In the genomic region with DNA sequence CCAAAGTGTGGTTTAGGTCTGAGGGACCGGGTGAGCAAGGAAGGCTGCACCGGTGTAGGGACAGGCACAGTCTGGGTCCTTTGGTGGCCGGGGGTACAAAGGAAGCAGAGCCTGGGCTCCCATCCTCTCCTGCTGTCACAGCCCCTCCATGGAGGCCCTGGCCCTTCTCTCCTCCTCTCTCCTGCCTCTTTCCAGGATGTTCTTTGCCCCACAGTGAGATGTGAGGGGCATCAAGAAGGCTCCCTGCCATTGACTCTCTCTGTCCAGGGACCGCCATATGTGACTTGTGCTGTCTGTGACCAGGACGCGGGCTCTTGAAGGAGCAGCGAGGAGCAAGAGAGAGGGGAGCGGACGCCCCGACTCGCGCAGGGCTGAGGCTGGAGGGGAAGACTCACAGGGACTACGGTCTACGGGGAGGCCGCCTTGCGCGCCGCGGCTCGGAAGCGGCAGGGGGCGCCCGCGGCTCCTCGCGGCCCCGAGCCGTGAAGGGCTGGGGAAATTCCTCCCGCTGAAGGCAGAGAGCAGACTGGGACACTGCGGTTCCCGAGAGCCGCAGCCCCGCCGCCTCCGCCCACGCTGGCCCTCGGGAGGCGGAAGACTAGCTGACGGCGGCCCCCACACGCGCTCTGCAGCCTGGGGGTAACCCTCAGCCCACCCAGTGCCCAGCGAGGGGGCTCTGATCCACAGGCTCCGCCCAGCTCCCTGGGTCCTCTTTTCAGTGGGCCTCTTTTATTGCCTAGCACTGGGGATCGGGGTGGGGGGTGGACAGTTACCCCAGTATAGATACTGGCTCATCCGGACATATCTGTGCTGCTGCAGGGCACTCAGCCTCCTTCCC, we compare ENCODE assay signal across 8 cellular contexts. TPM values are rescaled to one million over a fixed set of nuclear protein-coding genes. Genes with fewer than 3 reads are reported as not detected.
A peak's percentile ranks its signal among the peaks of the same experiment; 100 is the strongest.
DNase-seq lines count a peak whose midpoint lies in the region; ATAC-seq and TF ChIP-seq lines count a peak whose summit lies in the region.

No MANE protein-coding gene starts in this region.

- peaks cover 0 to 5% of the 10 kb centered on the region in 2 donors for H3K9me3 Mint-ChIP-seq in stimulated activated naive CD8-positive, alpha-beta T cell treated with anti-CD3 and anti-CD28 coated beads, Interleukin-15, amount 100 ng/mL, for 72 hours

- H3K9me2 ChIP-seq in PC-9 (ENCODE audit: insufficient read depth) (no peaks in the 10 kb centered on the region), neural cell (ENCODE audit: insufficient read depth, low read length) (no peaks in the 10 kb centered on the region)

- peak; percentile 92 for TF ChIP-seq RAD21 in neural cell (conservative IDR thresholded peaks at IDR 0.05)

- H3K27me3 Mint-ChIP-seq in stimulated activated naive CD8-positive, alpha-beta T cell treated with anti-CD3 and anti-CD28 coated beads, Interleukin-15, amount 100 ng/mL, for 72 hours = peaks cover 6% of the 10 kb centered on the region

- H3K27ac Mint-ChIP-seq in stimulated activated naive CD8-positive, alpha-beta T cell treated with anti-CD3 and anti-CD28 coated beads, Interleukin-15, amount 100 ng/mL, for 72 hours = peak overlapping the region; percentile 53 to 77

- H4K20me1 ChIP-seq in PC-9 (ENCODE audit: insufficient read depth) (no peaks in the 10 kb centered on the region), neural cell (ENCODE audit: insufficient read depth) (no peaks in the 10 kb centered on the region)

- 10% methylated on average over 46 of the region's 46 CpGs for WGBS in HUES64

- no TSS peak for BruUV-seq in PC-9 (replicated peaks; lab: Mats Ljungman, UMichigan)

- H3K4me2 ChIP-seq in PC-9 (peak overlapping the region; percentile 91), neural cell (ENCODE audit: low read length) (no peak overlapping the region)

- POLR2A ChIA-PET in PC-9 (lab: Charles Lee; ENCODE audit: unreplicated experiment) = no interaction called here

- ATAC-seq in GM21526 (IDR thresholded peaks at IDR 0.05; ENCODE audit: low FRiP score, unreplicated experiment) = peak; percentile 93
- peak; percentile 95 for ATAC-seq in stimulated activated naive CD8-positive, alpha-beta T cell treated with anti-CD3 and anti-CD28 coated beads, Interleukin-15, amount 100 ng/mL, for 72 hours

- H3F3A ChIP-seq in PC-9 (ENCODE audit: insufficient read depth, low read depth) (no peaks in the 10 kb centered on the region), neural cell (ENCODE audit: insufficient read depth, low read length, poor library complexity, severe bottlenecking) (no peaks in the 10 kb centered on the region)

- H3K4me3 ChIP-seq in HUES64 (ENCODE audit: low read length) (peak overlapping the region; percentile 53), PC-9 (peak overlapping the region; percentile 60), neural cell (ENCODE audit: low read length) (peak overlapping the region; percentile 58)

- peak; percentile 18 for TF ChIP-seq EP300 in neural cell (conservative IDR thresholded peaks at IDR 0.05; ENCODE audit: poor library complexity, severe bottlenecking)

- H3K4me1 ChIP-seq in HUES64 (ENCODE audit: insufficient read depth, low read length) = no peaks in the 10 kb centered on the region; the same call in 1 of the 2 replicates
- peaks cover 6% of the 10 kb centered on the region; the same call in 1 of the 2 replicates for H3K4me1 ChIP-seq in PC-9 (replicated peaks; ENCODE audit: insufficient read depth)

- H3K4me1 Mint-ChIP-seq in stimulated activated naive CD8-positive, alpha-beta T cell treated with anti-CD3 and anti-CD28 coated beads, Interleukin-15, amount 100 ng/mL, for 72 hours = peaks cover 46% of the 10 kb centered on the region

- intact Hi-C loops in PC-9 (cut with micrococcal nuclease; ENCODE audit: unreplicated experiment) = loop anchor here (1.0 to 5.0 kb wide), 3 partner anchors 220 to 333 kb away; a partner anchor contains a TSS

- H3K79me2 ChIP-seq in PC-9 (ENCODE audit: low read depth) = no peaks in the 10 kb centered on the region
- no peaks in the 10 kb centered on the region for H3K79me2 ChIP-seq in neural cell (replicated peaks; ENCODE audit: insufficient read depth, low read length)

- CTCF ChIA-PET in PC-9 (lab: Charles Lee) = interaction anchor here (0.6 to 0.7 kb wide), 3 partner anchors 12 to 190 kb away, joined by 3 to 5 read pairs (median 3); no protein-coding TSS in a partner anchor

- H3K36me3 ChIP-seq in HUES64 (ENCODE audit: insufficient read depth, low read length) = no peaks in the 10 kb centered on the region
- no peaks in the 10 kb centered on the region for H3K36me3 ChIP-seq in PC-9 (ENCODE audit: low read depth)
- H3K36me3 ChIP-seq in neural cell (ENCODE audit: insufficient read depth, low read length) = no peaks in the 10 kb centered on the region

- H3K27me3 ChIP-seq in HUES64 (ENCODE audit: insufficient read depth, low read length) = peaks cover 11% of the 10 kb centered on the region
- no peaks in the 10 kb centered on the region for H3K27me3 ChIP-seq in PC-9 (ENCODE audit: insufficient read depth, low read depth)
- no peaks in the 10 kb centered on the region for H3K27me3 ChIP-seq in neural cell (ENCODE audit: insufficient read depth, low read depth, low read length)

- H3K9me3 ChIP-seq in HUES64 (ENCODE audit: insufficient read depth, low read depth, low read length) (no peaks in the 10 kb centered on the region), PC-9 (ENCODE audit: insufficient read depth, low read depth) (no peaks in the 10 kb centered on the region), neural cell (ENCODE audit: low read length) (no peaks in the 10 kb centered on the region)

- TF ChIP-seq CTCF in PC-9 (conservative IDR thresholded peaks at IDR 0.05) (peak; percentile 92), neural cell (IDR thresholded peaks at IDR 0.05; ENCODE audit: poor library complexity, severe bottlenecking) (peak; percentile 93)

- peak overlapping the region; percentile 59 for H3K9ac ChIP-seq in HUES64 (ENCODE audit: low read depth, low read length)
- peak overlapping the region; percentile 56 for H3K9ac ChIP-seq in neural cell (ENCODE audit: low read length)

- H3K27ac ChIP-seq in HUES64 (ENCODE audit: low read depth, low read length) (no peak overlapping the region), PC-9 (no peak overlapping the region), neural cell (ENCODE audit: low read length) (no peak overlapping the region)

- peak overlapping the region; percentile 80 for H2AFZ ChIP-seq in PC-9
- no peak overlapping the region for H2AFZ ChIP-seq in neural cell (ENCODE audit: low read depth, low read length)

- H3K4me3 Mint-ChIP-seq in stimulated activated naive CD8-positive, alpha-beta T cell treated with anti-CD3 and anti-CD28 coated beads, Interleukin-15, amount 100 ng/mL, for 72 hours = peak overlapping the region; percentile 74 to 86

- peak; percentile 66 for DNase-seq in DMS153 (lab: John Stamatoyannopoulos, UW)
- DNase-seq in PC-9 = peak; percentile 65 to 80
- DNase-seq in activated T-helper 1 cell treated with anti-CD3 and anti-CD28 coated beads, Interleukin-2, amount 50 U/mL, for 16 hours (ENCODE audit: low read depth in 1 of 2, low spot score in 1 of 2) = peak; percentile 49 to 67
- DNase-seq in fibroblast of the conjunctiva (ENCODE audit: low read depth) = peak; percentile 49
- DNase-seq in stimulated activated naive CD8-positive, alpha-beta T cell treated with anti-CD3 and anti-CD28 coated beads, Interleukin-15, amount 100 ng/mL, for 72 hours = peak; percentile 85 to 87

TF ChIP-seq in neural cell, 6 proteins besides CTCF, POLR2A, EP300 and RAD21:
- no peak for TF ChIP-seq TAF1 (IDR thresholded peaks at IDR 0.05; ENCODE audit: low read depth)
- TF ChIP-seq, protein P1, sequence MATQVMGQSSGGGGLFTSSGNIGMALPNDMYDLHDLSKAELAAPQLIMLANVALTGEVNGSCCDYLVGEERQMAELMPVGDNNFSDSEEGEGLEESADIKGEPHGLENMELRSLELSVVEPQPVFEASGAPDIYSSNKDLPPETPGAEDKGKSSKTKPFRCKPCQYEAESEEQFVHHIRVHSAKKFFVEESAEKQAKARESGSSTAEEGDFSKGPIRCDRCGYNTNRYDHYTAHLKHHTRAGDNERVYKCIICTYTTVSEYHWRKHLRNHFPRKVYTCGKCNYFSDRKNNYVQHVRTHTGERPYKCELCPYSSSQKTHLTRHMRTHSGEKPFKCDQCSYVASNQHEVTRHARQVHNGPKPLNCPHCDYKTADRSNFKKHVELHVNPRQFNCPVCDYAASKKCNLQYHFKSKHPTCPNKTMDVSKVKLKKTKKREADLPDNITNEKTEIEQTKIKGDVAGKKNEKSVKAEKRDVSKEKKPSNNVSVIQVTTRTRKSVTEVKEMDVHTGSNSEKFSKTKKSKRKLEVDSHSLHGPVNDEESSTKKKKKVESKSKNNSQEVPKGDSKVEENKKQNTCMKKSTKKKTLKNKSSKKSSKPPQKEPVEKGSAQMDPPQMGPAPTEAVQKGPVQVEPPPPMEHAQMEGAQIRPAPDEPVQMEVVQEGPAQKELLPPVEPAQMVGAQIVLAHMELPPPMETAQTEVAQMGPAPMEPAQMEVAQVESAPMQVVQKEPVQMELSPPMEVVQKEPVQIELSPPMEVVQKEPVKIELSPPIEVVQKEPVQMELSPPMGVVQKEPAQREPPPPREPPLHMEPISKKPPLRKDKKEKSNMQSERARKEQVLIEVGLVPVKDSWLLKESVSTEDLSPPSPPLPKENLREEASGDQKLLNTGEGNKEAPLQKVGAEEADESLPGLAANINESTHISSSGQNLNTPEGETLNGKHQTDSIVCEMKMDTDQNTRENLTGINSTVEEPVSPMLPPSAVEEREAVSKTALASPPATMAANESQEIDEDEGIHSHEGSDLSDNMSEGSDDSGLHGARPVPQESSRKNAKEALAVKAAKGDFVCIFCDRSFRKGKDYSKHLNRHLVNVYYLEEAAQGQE (IDR thresholded peaks at IDR 0.05; ENCODE audit: borderline replicate concordance) = no peak
- peak; percentile 95 for TF ChIP-seq SMC3 (conservative IDR thresholded peaks at IDR 0.05; ENCODE audit: poor library complexity)
- TF ChIP-seq POLR2AphosphoS5 (IDR thresholded peaks at IDR 0.05) = peak; percentile 10
- TF ChIP-seq EZH2 (IDR thresholded peaks at IDR 0.05; ENCODE audit: borderline replicate concordance, insufficient read depth, low read length, poor library complexity, severe bottlenecking) = no peak
- TF ChIP-seq MXI1 (conservative IDR thresholded peaks at IDR 0.05; ENCODE audit: poor library complexity, severe bottlenecking) = no peak

RNA-seq across cellular contexts. Expression of a gene that starts 40.8 kb away (rescaled TPM):
- not detected for polyA plus RNA-seq in HUES64 (2013, experiment 1 of 2)
- polyA plus RNA-seq in HUES64 (2013, experiment 2 of 2) = not detected
- not detected in 2 replicates for total RNA-seq in PC-9 (2021)
- polyA plus RNA-seq in neural cell = not detected in 2 replicates
- not detected in 2 replicates for polyA minus RNA-seq in neural cell
